In genomic region chr1:200558866-200559459, GRCh38 we compare ENCODE assay signal across 8 cellular contexts.
DNase-seq lines count a peak whose midpoint lies in the region; ATAC-seq, FAIRE-seq and TF ChIP-seq lines count a peak whose summit lies in the region.

No MANE protein-coding gene starts in this region.

- no peak overlapping the region for H3K4me2 ChIP-seq in endothelial cell of umbilical vein (ENCODE audit: insufficient read depth, low read length)
- H3K4me2 ChIP-seq in neural progenitor cell: no peak overlapping the region

- H3K9ac ChIP-seq in endothelial cell of umbilical vein (replicated peaks; ENCODE audit: extremely low read depth, insufficient read depth, low read length) (no peak overlapping the region), neural progenitor cell (no peak overlapping the region)

- FAIRE-seq in endothelial cell of umbilical vein (lab: Jason Lieb, UNC): peak; percentile 15

- no peaks in the 10 kb centered on the region for H3K9me1 ChIP-seq in endothelial cell of umbilical vein (replicated peaks; ENCODE audit: control insufficient read depth, extremely low read depth, insufficient read depth, low read length)

- POLR2A ChIA-PET in endothelial cell of umbilical vein (lab: Charles Lee): interaction anchor here (0.5 to 0.7 kb wide), 2 partner anchors 110 to 122 kb away, joined by 3 to 4 read pairs; partner anchors contain the start of gene DDX59

- H3K4me1 Mint-ChIP-seq in neural progenitor cell: peaks cover 14% of the 10 kb centered on the region

- H3K9me3 Mint-ChIP-seq in neural progenitor cell: no peaks in the 10 kb centered on the region

- intact Hi-C loops in endothelial cell of umbilical vein (cut with micrococcal nuclease): loop anchor here (1.0 to 10.0 kb wide), 4 partner anchors 244 to 556 kb away; partner anchors contain the start of gene CACNA1S

- no peaks in the 10 kb centered on the region for H3F3A ChIP-seq in neural progenitor cell (ENCODE audit: low read depth)

- H2AFZ ChIP-seq in endothelial cell of umbilical vein (ENCODE audit: low read depth, low read length): no peak overlapping the region
- H2AFZ ChIP-seq in neural progenitor cell (replicated peaks): no peak overlapping the region

- peak; percentile 43 for ATAC-seq in HG02885 (IDR thresholded peaks at IDR 0.05; ENCODE audit: poor library complexity, unreplicated experiment)
- ATAC-seq in GM19463 (IDR thresholded peaks at IDR 0.05; ENCODE audit: unreplicated experiment): no peak

- H3K36me3 ChIP-seq in endothelial cell of umbilical vein (ENCODE audit: control insufficient read depth in 2 of 2, extremely low read depth in 1 of 2, insufficient read depth in 2 of 2, low read length in 2 of 2) (no peaks in the 10 kb centered on the region), neural progenitor cell (peaks cover 7% of the 10 kb centered on the region)

- dilution Hi-C loops in endothelial cell of umbilical vein (cut with MboI; ENCODE audit: extremely low pct_ligation_motif_present, low sequenced_read_pairs): no loop called here

- no peaks in the 10 kb centered on the region for H3K79me2 ChIP-seq in endothelial cell of umbilical vein (ENCODE audit: control insufficient read depth, insufficient read depth, low read length)
- H3K79me2 ChIP-seq in neural progenitor cell (ENCODE audit: low read depth): no peaks in the 10 kb centered on the region

- H3K27me3 ChIP-seq in endothelial cell of umbilical vein (ENCODE audit: control insufficient read depth in 2 of 2, insufficient read depth in 2 of 2, low read length in 2 of 2) (no peaks in the 10 kb centered on the region), neural progenitor cell (no peaks in the 10 kb centered on the region)

- peak; percentile 40 to 54 for TF ChIP-seq CTCF in endothelial cell of umbilical vein (IDR thresholded peaks at IDR 0.05; ENCODE audit: extremely low read depth in 1 of 2, insufficient read depth in 1 of 2, low read depth in 1 of 2, low read length in 2 of 2)
- TF ChIP-seq CTCF in neural progenitor cell (IDR thresholded peaks at IDR 0.05): peak; percentile 65

- no peak for TF ChIP-seq POLR2A in endothelial cell of umbilical vein (IDR thresholded peaks at IDR 0.05; ENCODE audit: low read depth, low read length)

- no peak overlapping the region for H3K27ac ChIP-seq in endothelial cell of umbilical vein (ENCODE audit: insufficient read depth, low read depth, low read length)
- H3K27ac ChIP-seq in neural progenitor cell: no peak overlapping the region

- H3K4me3 ChIP-seq in endothelial cell of umbilical vein (replicated peaks in 1 of 3; ENCODE audit: insufficient read depth in 1 of 3, low read depth in 1 of 3, low read length in 3 of 3) (no peak overlapping the region), neural progenitor cell (no peak overlapping the region)

- H3K27ac Mint-ChIP-seq in neural progenitor cell: no peak overlapping the region

- no peaks in the 10 kb centered on the region for H3K27me3 Mint-ChIP-seq in neural progenitor cell (ENCODE audit: insufficient read depth, low read depth)

- H3K4me1 ChIP-seq in endothelial cell of umbilical vein (ENCODE audit: control insufficient read depth, extremely low read depth, insufficient read depth, low read length) (no peaks in the 10 kb centered on the region), neural progenitor cell (peaks cover 3% of the 10 kb centered on the region)

- DNase-seq in NOMO-1 treated with DMSO at 0.1 percent for 48 hours (lab: John Stamatoyannopoulos, UW; ENCODE audit: unreplicated experiment) (peak; percentile 5), NOMO-1 treated with dmso at 0.1 percent for 144 hours (lab: John Stamatoyannopoulos, UW; ENCODE audit: unreplicated experiment) (no peak), RPMI7951 (ENCODE audit: low read depth) (peak; percentile 36), endothelial cell of umbilical vein (ENCODE audit: low read depth, low spot score) (peak; percentile 84), neural progenitor cell (ENCODE audit: low spot score) (peak; percentile 23), 8988T (no peak)

- H3K9me3 ChIP-seq in endothelial cell of umbilical vein (replicated peaks; ENCODE audit: control insufficient read depth, insufficient read depth, low read length) (no peaks in the 10 kb centered on the region), neural progenitor cell (ENCODE audit: low read depth) (no peaks in the 10 kb centered on the region)

- no TSS peak for BruUV-seq in endothelial cell of umbilical vein (replicated peaks; lab: Mats Ljungman, UMichigan)

- CTCF ChIA-PET in endothelial cell of umbilical vein (lab: Charles Lee): interaction anchor here (0.6 to 4.0 kb wide), 61 partner anchors 9 to 560 kb away, joined by 3 to 54 read pairs (median 4); partner anchors contain the start of genes DDX59 and KIF14

- peaks cover 6% of the 10 kb centered on the region for H3K36me3 Mint-ChIP-seq in neural progenitor cell

- no peak overlapping the region for H3K4me3 Mint-ChIP-seq in neural progenitor cell

- H4K20me1 ChIP-seq in endothelial cell of umbilical vein (replicated peaks; ENCODE audit: control insufficient read depth, extremely low read depth, insufficient read depth, low read length): no peaks in the 10 kb centered on the region
- H4K20me1 ChIP-seq in neural progenitor cell (ENCODE audit: low read depth): peaks cover 12% of the 10 kb centered on the region

TF ChIP-seq in endothelial cell of umbilical vein, 7 proteins besides CTCF, POLR2A, EP300 and RAD21:
- TF ChIP-seq POLR2AphosphoS5 (IDR thresholded peaks at IDR 0.05; ENCODE audit: insufficient read depth, low read depth, low read length) (no peak), MAX (IDR thresholded peaks at IDR 0.05; ENCODE audit: insufficient read depth, insufficient read length) (no peak)

Comparison
In these comparisons a context has a peak if more than half of its experiments do, and no peak if none do; other contexts are left out.
1. DNase-seq: peak in NOMO-1 treated with DMSO at 0.1 percent for 48 hours (single experiment), RPMI7951 (single experiment), endothelial cell of umbilical vein (single experiment) and neural progenitor cell (single experiment); none in NOMO-1 treated with dmso at 0.1 percent for 144 hours (single experiment) and 8988T (single experiment).